ENCODE assay signal across 9 cellular contexts in genomic region chr19:54211214-54211613, GRCh38. TPM values are rescaled to one million over a fixed set of nuclear protein-coding genes. Genes with fewer than 3 reads are reported as not detected.
DNase-seq lines count a peak whose midpoint lies in the region; ATAC-seq lines count a peak whose summit lies in the region.
"Had no signal": no experiment of that assay in that cellular context is flagged by ENCODE, and none has a peak within 500 bp of the region (broad histone marks: within the 10 kb centered on the region; RNA-seq: fewer than 3 reads in every experiment).

No MANE protein-coding gene starts in this region.

- no peaks in the 10 kb centered on the region for H3K9me3 Mint-ChIP-seq in activated T-cell treated with anti-CD3 and anti-CD28 coated beads, Interleukin-2, amount 50 U/mL, for 24 hours
- no peaks in the 10 kb centered on the region for H3K9me3 Mint-ChIP-seq in activated T-cell treated with anti-CD3 and anti-CD28 coated beads, Interleukin-2, amount 50 U/mL, for 4 hours
- H3K9me3 Mint-ChIP-seq in activated naive CD8-positive, alpha-beta T cell treated with anti-CD3 and anti-CD28 coated beads for 36 hours, result peaks cover 3% of the 10 kb centered on the region
- H3K9me3 Mint-ChIP-seq in memory B cell, result no peaks in the 10 kb centered on the region

- H3K27ac Mint-ChIP-seq in activated T-cell treated with anti-CD3 and anti-CD28 coated beads, Interleukin-2, amount 50 U/mL, for 24 hours, result peak overlapping the region; percentile 99
- peak overlapping the region; percentile 77 for H3K27ac Mint-ChIP-seq in activated naive CD8-positive, alpha-beta T cell treated with anti-CD3 and anti-CD28 coated beads for 36 hours
- H3K27ac Mint-ChIP-seq in memory B cell, result peak overlapping the region; percentile 20

- DNase-seq in activated T-cell treated with anti-CD3 and anti-CD28 coated beads, Interleukin-2, amount 50 U/mL, for 24 hours, result peak; percentile 32
- no peak for DNase-seq in activated T-cell treated with anti-CD3 and anti-CD28 coated beads, Interleukin-2, amount 50 U/mL, for 4 hours
- DNase-seq in activated naive CD8-positive, alpha-beta T cell treated with anti-CD3 and anti-CD28 coated beads for 36 hours, result no peak
- DNase-seq in memory B cell (ENCODE audit: low spot score in 2 of 2) (no peak), substantia nigra (lab: John Stamatoyannopoulos, UW) (no peak), left ventricle myocardium superior (no peak), glomerular visceral epithelial cell (ENCODE audit: extremely low spot score) (no peak)
- DNase-seq: RPMI8226 had no signal

- H3K27me3 Mint-ChIP-seq in activated T-cell treated with anti-CD3 and anti-CD28 coated beads, Interleukin-2, amount 50 U/mL, for 24 hours, result no peaks in the 10 kb centered on the region
- H3K27me3 Mint-ChIP-seq in activated T-cell treated with anti-CD3 and anti-CD28 coated beads, Interleukin-2, amount 50 U/mL, for 4 hours (ENCODE audit: low read depth), result no peaks in the 10 kb centered on the region
- peaks cover 4% of the 10 kb centered on the region for H3K27me3 Mint-ChIP-seq in activated naive CD8-positive, alpha-beta T cell treated with anti-CD3 and anti-CD28 coated beads for 36 hours
- H3K27me3 Mint-ChIP-seq in memory B cell, result no peaks in the 10 kb centered on the region

- intact Hi-C loops in left ventricle myocardium superior (cut with micrococcal nuclease), result no loop called here

- H3K27ac ChIP-seq in substantia nigra (ENCODE audit: low read depth, low read length, poor library complexity, severe bottlenecking), result peak overlapping the region; percentile 49

- peaks cover 56% of the 10 kb centered on the region for H3K36me3 Mint-ChIP-seq in activated T-cell treated with anti-CD3 and anti-CD28 coated beads, Interleukin-2, amount 50 U/mL, for 24 hours (ENCODE audit: low read depth)
- peaks cover 24% of the 10 kb centered on the region for H3K36me3 Mint-ChIP-seq in activated T-cell treated with anti-CD3 and anti-CD28 coated beads, Interleukin-2, amount 50 U/mL, for 4 hours (ENCODE audit: insufficient read depth)
- H3K36me3 Mint-ChIP-seq in activated naive CD8-positive, alpha-beta T cell treated with anti-CD3 and anti-CD28 coated beads for 36 hours, result peaks cover 64% of the 10 kb centered on the region
- H3K36me3 Mint-ChIP-seq in memory B cell, result peaks cover 17% of the 10 kb centered on the region

- H3K4me3 Mint-ChIP-seq in activated T-cell treated with anti-CD3 and anti-CD28 coated beads, Interleukin-2, amount 50 U/mL, for 24 hours, result peak overlapping the region; percentile 13
- no peak overlapping the region for H3K4me3 Mint-ChIP-seq in activated T-cell treated with anti-CD3 and anti-CD28 coated beads, Interleukin-2, amount 50 U/mL, for 4 hours
- H3K4me3 Mint-ChIP-seq in activated naive CD8-positive, alpha-beta T cell treated with anti-CD3 and anti-CD28 coated beads for 36 hours, result peak overlapping the region; percentile 26
- H3K4me3 Mint-ChIP-seq in memory B cell, result no peak overlapping the region

- ATAC-seq in activated T-cell treated with anti-CD3 and anti-CD28 coated beads, Interleukin-2, amount 50 U/mL, for 4 hours, result no peak
- ATAC-seq in memory B cell (ENCODE audit: low read depth), result no peak
- ATAC-seq in GM18870 (IDR thresholded peaks at IDR 0.05; ENCODE audit: unreplicated experiment), result no peak
- ATAC-seq in left ventricle myocardium superior, result no peak

- H3K4me1 Mint-ChIP-seq in activated T-cell treated with anti-CD3 and anti-CD28 coated beads, Interleukin-2, amount 50 U/mL, for 24 hours (ENCODE audit: low read depth), result peaks cover 52% of the 10 kb centered on the region
- peaks cover 51% of the 10 kb centered on the region for H3K4me1 Mint-ChIP-seq in activated T-cell treated with anti-CD3 and anti-CD28 coated beads, Interleukin-2, amount 50 U/mL, for 4 hours (ENCODE audit: low read depth)
- H3K4me1 Mint-ChIP-seq in activated naive CD8-positive, alpha-beta T cell treated with anti-CD3 and anti-CD28 coated beads for 36 hours, result peaks cover 47% of the 10 kb centered on the region
- peaks cover 31% of the 10 kb centered on the region for H3K4me1 Mint-ChIP-seq in memory B cell

RNA-seq across cellular contexts. Expression of gene RPS9, which starts 10.6 kb away (rescaled TPM):
- total RNA-seq in activated T-cell treated with anti-CD3 and anti-CD28 coated beads, Interleukin-2, amount 50 U/mL, for 4 hours, result 1,000 to 10,000 TPM; 2,430 to 2,508 (median 2,489) TPM
- 1,000 to 10,000 TPM; 1,783 to 1,787 TPM for total RNA-seq in activated naive CD8-positive, alpha-beta T cell treated with anti-CD3 and anti-CD28 coated beads for 36 hours
- total RNA-seq in left ventricle myocardium superior, result 601 TPM

RNA-seq across cellular contexts. Expression of gene LILRB3, which starts 11.6 kb away (rescaled TPM):
- total RNA-seq in activated T-cell treated with anti-CD3 and anti-CD28 coated beads, Interleukin-2, amount 50 U/mL, for 4 hours, result not detected
- total RNA-seq in activated naive CD8-positive, alpha-beta T cell treated with anti-CD3 and anti-CD28 coated beads for 36 hours, result not detected
- total RNA-seq in left ventricle myocardium superior, result 4.3 TPM

RNA-seq across cellular contexts. Expression of gene TSEN34, which starts 20.1 kb away (rescaled TPM):
- total RNA-seq in activated T-cell treated with anti-CD3 and anti-CD28 coated beads, Interleukin-2, amount 50 U/mL, for 4 hours, result 10 to 100 TPM; 22.7 to 29.1 (median 25.9) TPM
- total RNA-seq in activated naive CD8-positive, alpha-beta T cell treated with anti-CD3 and anti-CD28 coated beads for 36 hours, result 10 to 100 TPM; 15.5 to 16.4 TPM
- 18.5 TPM for total RNA-seq in left ventricle myocardium superior

RNA-seq across cellular contexts. Expression of gene MBOAT7, which starts 21.8 kb away (rescaled TPM):
- total RNA-seq in activated T-cell treated with anti-CD3 and anti-CD28 coated beads, Interleukin-2, amount 50 U/mL, for 4 hours, result 100 to 1,000 TPM in 2 of 3 donors, 10 to 100 TPM in 1; 96.3 to 122 (median 108) TPM
- total RNA-seq in activated naive CD8-positive, alpha-beta T cell treated with anti-CD3 and anti-CD28 coated beads for 36 hours, result 10 to 100 TPM; 57.0 to 57.1 TPM
- 14.8 TPM for total RNA-seq in left ventricle myocardium superior

RNA-seq across cellular contexts. Expression of gene LILRA6, which starts 31.4 kb away (rescaled TPM):
- not detected for total RNA-seq in activated T-cell treated with anti-CD3 and anti-CD28 coated beads, Interleukin-2, amount 50 U/mL, for 4 hours
- not detected for total RNA-seq in activated naive CD8-positive, alpha-beta T cell treated with anti-CD3 and anti-CD28 coated beads for 36 hours
- total RNA-seq in left ventricle myocardium superior, result 2.3 TPM

Comparison
In these comparisons a context has a peak if more than half of its experiments do, and no peak if none do; other contexts are left out.
1. H3K4me3 Mint-ChIP-seq: peak in activated T-cell treated with anti-CD3 and anti-CD28 coated beads, Interleukin-2, amount 50 U/mL, for 24 hours (single experiment) and activated naive CD8-positive, alpha-beta T cell treated with anti-CD3 and anti-CD28 coated beads for 36 hours (single experiment); none in activated T-cell treated with anti-CD3 and anti-CD28 coated beads, Interleukin-2, amount 50 U/mL, for 4 hours (single experiment) and memory B cell (single experiment).
2. H3K27ac Mint-ChIP-seq: peak in every context shown above with its lines; median percentile 99 in activated T-cell treated with anti-CD3 and anti-CD28 coated beads, Interleukin-2, amount 50 U/mL, for 24 hours; 77 in activated naive CD8-positive, alpha-beta T cell treated with anti-CD3 and anti-CD28 coated beads for 36 hours; 20 in memory B cell.